Comparison of ENCODE assay signal across 1 cellular context in genomic region chr3:129197341-129197740, GRCh38.
TF ChIP-seq lines count a peak whose summit lies in the region.

No MANE protein-coding gene starts in this region.

TF ChIP-seq in endothelial cell of umbilical vein, 7 proteins besides CTCF, POLR2A, EP300 and RAD21:
- no peak for TF ChIP-seq GATA2 (IDR thresholded peaks at IDR 0.05; ENCODE audit: insufficient read depth, insufficient read length, low read depth, low read length)
- TF ChIP-seq, protein P1, sequence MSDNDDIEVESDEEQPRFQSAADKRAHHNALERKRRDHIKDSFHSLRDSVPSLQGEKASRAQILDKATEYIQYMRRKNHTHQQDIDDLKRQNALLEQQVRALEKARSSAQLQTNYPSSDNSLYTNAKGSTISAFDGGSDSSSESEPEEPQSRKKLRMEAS (IDR thresholded peaks at IDR 0.05; ENCODE audit: insufficient read depth, insufficient read length): no peak
- TF ChIP-seq EZH2 (IDR thresholded peaks at IDR 0.05; ENCODE audit: borderline replicate concordance, low read depth, low read length, severe bottlenecking): no peak
- TF ChIP-seq MYC (IDR thresholded peaks at IDR 0.05; ENCODE audit: low read depth, low read length): no peak
- TF ChIP-seq FOS (IDR thresholded peaks at IDR 0.05; ENCODE audit: borderline replicate concordance, insufficient read depth, low read length): no peak
- no peak for TF ChIP-seq POLR2AphosphoS5 (IDR thresholded peaks at IDR 0.05; ENCODE audit: insufficient read depth, low read depth, low read length)
- TF ChIP-seq JUN (IDR thresholded peaks at IDR 0.05; ENCODE audit: borderline replicate concordance, insufficient read depth, insufficient read length, low read depth): no peak
